Comparison of ENCODE assay signal across 19 cellular contexts in genomic region chr4:87185471-87185870, GRCh38.
"Had no signal": no experiment of that assay in that cellular context is flagged by ENCODE, and none has a peak within 500 bp of the region (broad histone marks: within the 10 kb centered on the region; RNA-seq: fewer than 3 reads in every experiment).

No MANE protein-coding gene starts in this region.

- H3K36me3 ChIP-seq: SJSA1 had no signal

- H3K27ac Mint-ChIP-seq: IgD-negative memory B cell had no signal

- H3K4me1 ChIP-seq: SJSA1 had no signal

- H3K27me3 Mint-ChIP-seq: IgD-negative memory B cell had no signal

- H3K4me1 Mint-ChIP-seq: IgD-negative memory B cell had no signal

- H3K4me3 Mint-ChIP-seq: IgD-negative memory B cell had no signal

- H3K27me3 ChIP-seq: SJSA1 had no signal

- H3K4me3 ChIP-seq: SJSA1, SK-N-MC had no signal

- H3K27ac ChIP-seq: SJSA1, SK-N-MC had no signal

- DNase-seq: KBM-7, NCI-H1048, NCI-H1105, NCI-H1417, NCI-H146, NCI-H1694 treated with DMSO at 0.1 percent for 48 hours, NCI-H1930, NCI-H2081, NCI-H2107, NCI-H2227 treated with DMSO at 0.1 percent for 48 hours, NCI-H524, NCI-H774, Right ventricle myocardium superior, RPMI8226, SIG-M5 had no signal

- H3K9me3 ChIP-seq: SJSA1 had no signal

- H3K9me3 Mint-ChIP-seq: IgD-negative memory B cell had no signal

- FAIRE-seq: RCC 7860 had no signal

- H3K36me3 Mint-ChIP-seq: IgD-negative memory B cell had no signal
